In genomic region chr18:70698574-70698973, GRCh38 we compare ENCODE assay signal across 25 cellular contexts.
"Had no signal": no experiment of that assay in that cellular context is flagged by ENCODE, and none has a peak within 500 bp of the region (broad histone marks: within the 10 kb centered on the region; RNA-seq: fewer than 3 reads in every experiment).

No MANE protein-coding gene starts in this region.

- H3K36me3 ChIP-seq: neutrophil, pancreas, prostate gland, spleen, suprapubic skin, tibial artery, transverse colon, upper lobe of right lung, uterus had no signal

- FAIRE-seq: pancreas had no signal

- H3K27me3 ChIP-seq: neutrophil, pancreas, spleen, suprapubic skin, testis, tibial artery, transverse colon, upper lobe of right lung, uterus had no signal

- DNase-seq: naive thymus-derived CD4-positive, alpha-beta T cell; nephron progenitor cell; nucleus accumbens; pancreas; right cardiac atrium; spleen; stimulated activated CD4-positive, alpha-beta T cell treated with anti-CD3 and anti-CD28 coated beads, Interleukin-12 subunit alpha, Interleukin-12 subunit beta, amount 100 ng/mL, for 4 hours; stimulated activated CD4-positive, alpha-beta T cell treated with anti-CD3 and anti-CD28 coated beads, Interleukin-1b, Interleukin-23, amount 100 ng/mL, for 48 hours; stimulated activated CD4-positive, alpha-beta T cell treated with anti-CD3 and anti-CD28 coated beads, Interleukin-4, amount 100 ng/mL, for 1 hour; stimulated activated CD4-positive, alpha-beta T cell treated with anti-CD3 and anti-CD28 coated beads, Interleukin-4, amount 100 ng/mL, for 4 hours; stimulated activated CD8-positive, alpha-beta memory T cell treated with anti-CD3 and anti-CD28 coated beads, Interleukin-4, amount 100 ng/mL, for 48 hours; stimulated activated naive CD4-positive, alpha-beta T cell; stimulated activated naive CD8-positive, alpha-beta T cell treated with anti-CD3 and anti-CD28 coated beads, Interleukin-15, amount 100 ng/mL, for 72 hours; stimulated activated naive CD8-positive, alpha-beta T cell treated with anti-CD3 and anti-CD28 coated beads, Interleukin-15, Interleukin-2, amounts not matched to agents 100 U/mL and 50 U/mL, for 24 hours; substantia nigra; testis; tibial artery; transverse colon; upper lobe of right lung; uterus had no signal

- H3K4me3 ChIP-seq: pancreas, prostate gland, skin epidermis, smooth muscle cell, spleen, suprapubic skin, testis, tibial artery, transverse colon, upper lobe of right lung, uterus had no signal

- H3K4me1 ChIP-seq: pancreas, prostate gland, spleen, suprapubic skin, testis, tibial artery, transverse colon, upper lobe of right lung, uterus had no signal

- H3K9me3 ChIP-seq: neutrophil, pancreas, prostate gland, suprapubic skin, testis, tibial artery, transverse colon, upper lobe of right lung, uterus had no signal

- H3K27ac ChIP-seq: neutrophil, pancreas, prostate gland, skin epidermis, spleen, suprapubic skin, testis, tibial artery, transverse colon, upper lobe of right lung, uterus had no signal
